1 cellular context compared by ENCODE assay signal in genomic region chr2:166011660-166012059, GRCh38.
TF ChIP-seq lines count a peak whose summit lies in the region.

No MANE protein-coding gene starts in this region.

TF ChIP-seq in K562, 482 proteins besides CTCF, POLR2A, EP300 and RAD21 (continued from another document):
- TF ChIP-seq ZNF316 (IDR thresholded peaks at IDR 0.05) (peak; percentile 73), SP1 (CRISPR knock-in tag; IDR thresholded peaks at IDR 0.05) (no peak)
TF ChIP-seq in K562: peak in this region for 4.
